Comparison of ENCODE assay signal across 8 cellular contexts in genomic region chr3:140942221-140943104, GRCh38. TPM values are rescaled to one million over a fixed set of nuclear protein-coding genes. Genes with fewer than 3 reads are reported as not detected.
DNase-seq lines count a peak whose midpoint lies in the region; ATAC-seq lines count a peak whose summit lies in the region.

No MANE protein-coding gene starts in this region.

- H3K4me3 Mint-ChIP-seq in stimulated activated naive CD8-positive, alpha-beta T cell treated with anti-CD3 and anti-CD28 coated beads, Interleukin-15, amount 100 ng/mL, for 72 hours = peak overlapping the region; percentile 94 to 99

- peaks cover 56% of the 10 kb centered on the region for H3K4me1 Mint-ChIP-seq in stimulated activated naive CD8-positive, alpha-beta T cell treated with anti-CD3 and anti-CD28 coated beads, Interleukin-15, amount 100 ng/mL, for 72 hours

- peak overlapping the region; percentile 97 to 100 for H3K27ac Mint-ChIP-seq in stimulated activated naive CD8-positive, alpha-beta T cell treated with anti-CD3 and anti-CD28 coated beads, Interleukin-15, amount 100 ng/mL, for 72 hours

- DNase-seq in AG08396 (ENCODE audit: low spot score) (peak; percentile 61), NCI-H82 (lab: John Stamatoyannopoulos, UW) (peak; percentile 83), myocyte (ENCODE audit: low read depth) (peak; percentile 70)
- DNase-seq in activated T-cell treated with anti-CD3 and anti-CD28 coated beads, Interleukin-2, amount 50 U/mL, for 1 hour = peak; percentile 53
- DNase-seq in stimulated activated naive CD8-positive, alpha-beta T cell treated with anti-CD3 and anti-CD28 coated beads, Interleukin-15, amount 100 ng/mL, for 72 hours = peak; percentile 48 to 60

- H3K27me3 Mint-ChIP-seq in stimulated activated naive CD8-positive, alpha-beta T cell treated with anti-CD3 and anti-CD28 coated beads, Interleukin-15, amount 100 ng/mL, for 72 hours = no peaks in the 10 kb centered on the region

- H3K9me3 Mint-ChIP-seq in stimulated activated naive CD8-positive, alpha-beta T cell treated with anti-CD3 and anti-CD28 coated beads, Interleukin-15, amount 100 ng/mL, for 72 hours = no peaks in the 10 kb centered on the region

- peak; percentile 30 for ATAC-seq in GM18858 (IDR thresholded peaks at IDR 0.05; ENCODE audit: unreplicated experiment)
- peak; percentile 51 for ATAC-seq in HG03066 (IDR thresholded peaks at IDR 0.05; ENCODE audit: low read depth, unreplicated experiment)
- ATAC-seq in esophagus mucosa = peak; percentile 55
- ATAC-seq in stimulated activated naive CD8-positive, alpha-beta T cell treated with anti-CD3 and anti-CD28 coated beads, Interleukin-15, amount 100 ng/mL, for 72 hours = peak; percentile 27

RNA-seq across cellular contexts. Expression of gene SLC25A36, which starts 0.8 kb away (rescaled TPM):
- total RNA-seq in esophagus mucosa (17.5 TPM), myocyte (42.7 and 67.8 TPM in 2 replicates)
- 24.7 TPM for polyA plus RNA-seq in myocyte (2012)

Comparison
In these comparisons a context has a peak if more than half of its experiments do, and no peak if none do; other contexts are left out.
1. Peak in every context shown above with its lines: DNase-seq and ATAC-seq.